In genomic region chr21:36156339-36156814, GRCh38 we compare ENCODE assay signal across 8 cellular contexts. TPM values are rescaled to one million over a fixed set of nuclear protein-coding genes. Genes with fewer than 3 reads are reported as not detected.
DNase-seq lines count a peak whose midpoint lies in the region; ATAC-seq and TF ChIP-seq lines count a peak whose summit lies in the region.

No MANE protein-coding gene starts in this region.

- no peaks in the 10 kb centered on the region for H3K9me3 ChIP-seq in MG63

- H3K9me3 Mint-ChIP-seq in nephron progenitor cell: peaks cover 5% of the 10 kb centered on the region

- peak overlapping the region; percentile 81 for H3K4me3 ChIP-seq in MG63

- peak; percentile 99 for DNase-seq in ELF-1 (ENCODE audit: low read depth, low spot score)
- peak; percentile 96 for DNase-seq in HCEC 1CT
- DNase-seq in MG63: peak; percentile 93
- DNase-seq in SHP77 (lab: John Stamatoyannopoulos, UW): peak; percentile 95 to 96
- DNase-seq in activated effector memory CD4-positive, alpha-beta T cell treated with anti-CD3 and anti-CD28 coated beads, Interleukin-2, amount 50 U/mL, for 16 hours: peak; percentile 100
- peak; percentile 99 for DNase-seq in fibroblast of the conjunctiva (ENCODE audit: low read depth)
- peak; percentile 100 for DNase-seq in nephron progenitor cell
- DNase-seq in stimulated activated naive CD8-positive, alpha-beta T cell treated with anti-CD3 and anti-CD28 coated beads, Interleukin-15, Interleukin-2, amounts not matched to agents 100 U/mL and 50 U/mL, for 24 hours: peak; percentile 100

- ATAC-seq in stimulated activated naive CD8-positive, alpha-beta T cell treated with anti-CD3 and anti-CD28 coated beads, Interleukin-15, Interleukin-2, amounts not matched to agents 100 U/mL and 50 U/mL, for 24 hours: peak; percentile 92

- no peaks in the 10 kb centered on the region for H3K36me3 ChIP-seq in MG63

- H3K4me3 Mint-ChIP-seq in nephron progenitor cell: peak overlapping the region; percentile 77

- no peak for TF ChIP-seq CTCF in nephron progenitor cell (IDR thresholded peaks at IDR 0.05)

- H3K27me3 Mint-ChIP-seq in nephron progenitor cell (ENCODE audit: low read depth, poor library complexity): peaks cover 67% of the 10 kb centered on the region

- peaks cover 5% of the 10 kb centered on the region for H3K36me3 Mint-ChIP-seq in nephron progenitor cell (ENCODE audit: low read depth)

- H3K27me3 ChIP-seq in MG63: no peaks in the 10 kb centered on the region

- peaks cover 12% of the 10 kb centered on the region for H3K4me1 Mint-ChIP-seq in nephron progenitor cell

- H3K27ac Mint-ChIP-seq in nephron progenitor cell: no peak overlapping the region

RNA-seq across cellular contexts. Expression of gene DOP1B, which starts 0.2 kb away (rescaled TPM):
- 1.6 and 4.7 TPM in 2 replicates for total RNA-seq in MG63 (2014; rRNA removed; shearing (Covaris generic); ENCODE audit: low replicate concordance)

RNA-seq across cellular contexts. Expression of gene CBR3, which starts 21.5 kb away (rescaled TPM):
- total RNA-seq in MG63 (2014; rRNA removed; shearing (Covaris generic); ENCODE audit: low replicate concordance): 11.2 and 17.8 TPM in 2 replicates

Comparison
In these comparisons a context has a peak if more than half of its experiments do, and no peak if none do; other contexts are left out.
1. Peak in every context shown above with its lines: DNase-seq, ATAC-seq and H3K4me3 ChIP-seq.